Comparison of ENCODE assay signal across 1 cellular context in genomic region chr1:150619576-150620509, GRCh38.
TF ChIP-seq lines count a peak whose summit lies in the region.

No MANE protein-coding gene starts in this region.

TF ChIP-seq in K562, 482 proteins besides CTCF, POLR2A, EP300 and RAD21 (continued from another document and continues in another):
- TF ChIP-seq REST (CRISPR knock-in tag; IDR thresholded peaks at IDR 0.05; ENCODE audit: low read depth) (no peak), MED1 (CRISPR knock-in tag; IDR thresholded peaks at IDR 0.05; ENCODE audit: borderline replicate concordance) (no peak), WHSC1 (IDR thresholded peaks at IDR 0.05; ENCODE audit: low read length) (no peak), MLLT1 (IDR thresholded peaks at IDR 0.05) (peak; percentile 48 to 85; a peak in 1 of 4 replicates), TRIM28 (IDR thresholded peaks at IDR 0.05) (0 out of 2 replicates have a peak, but pooled peaks have one; percentile 55), MYC (IDR thresholded peaks at IDR 0.05; ENCODE audit: low read depth, low read length) (peak; percentile 13; the same call in 1 of the 2 replicates), MYC (CRISPR knock-in tag; IDR thresholded peaks at IDR 0.05; ENCODE audit: borderline replicate concordance, low read depth) (no peak), PATZ1 (CRISPR knock-in tag; IDR thresholded peaks at IDR 0.05; ENCODE audit: borderline replicate concordance) (no peak), ZNF398 (CRISPR knock-in tag; IDR thresholded peaks at IDR 0.05) (no peak), RBM39 (optimal IDR thresholded peaks at IDR 0.05; ENCODE audit: low read depth, low read length) (no peak), DEAF1 (CRISPR knock-in tag; IDR thresholded peaks at IDR 0.05) (no peak), ZNF324 (CRISPR knock-in tag; IDR thresholded peaks at IDR 0.05) (no peak), NFE2 (IDR thresholded peaks at IDR 0.05; ENCODE audit: low read depth) (0 out of 2 replicates have a peak, but pooled peaks have one; percentile 34), ZNF79 (CRISPR knock-in tag; IDR thresholded peaks at IDR 0.05; ENCODE audit: low read depth) (no peak), SPI1 (IDR thresholded peaks at IDR 0.05; ENCODE audit: borderline replicate concordance, low read depth, low read length) (no peak), HMGN3 (IDR thresholded peaks at IDR 0.05; ENCODE audit: borderline replicate concordance, extremely low read depth, insufficient read length, low read depth, low read length) (no peak), CEBPG (CRISPR knock-in tag; IDR thresholded peaks at IDR 0.05) (no peak), CEBPG (tag; conservative IDR thresholded peaks at IDR 0.05 in 1 of 2, IDR thresholded peaks at IDR 0.05 in 1 of 2) (no peak), LCOR (CRISPR knock-in tag; IDR thresholded peaks at IDR 0.05) (peak; percentile 44), ZNF785 (CRISPR knock-in tag; IDR thresholded peaks at IDR 0.05) (no peak), CEBPZ (IDR thresholded peaks at IDR 0.05; ENCODE audit: borderline replicate concordance, low read depth, low read length) (no peak), BRF2 (IDR thresholded peaks at IDR 0.05; ENCODE audit: borderline replicate concordance, insufficient read depth, insufficient read length) (no peak), E2F3 (CRISPR knock-in tag; IDR thresholded peaks at IDR 0.05) (no peak), E2F1 (CRISPR knock-in tag; IDR thresholded peaks at IDR 0.05) (no peak), ZNF75A (CRISPR knock-in tag; IDR thresholded peaks at IDR 0.05) (no peak), GATAD2A (IDR thresholded peaks at IDR 0.05) (peak; percentile 85; the same call in 1 of the 2 replicates), POLR2G (IDR thresholded peaks at IDR 0.05; ENCODE audit: low read depth, low read length) (no peak), MTA3 (IDR thresholded peaks at IDR 0.05; ENCODE audit: borderline replicate concordance) (peak; percentile 67; the same call in 1 of the 2 replicates), KDM5B (IDR thresholded peaks at IDR 0.05; ENCODE audit: insufficient replicate concordance, low read depth, low read length) (no peak), COPS2 (conservative IDR thresholded peaks at IDR 0.05) (no peak), ZBTB2 (IDR thresholded peaks at IDR 0.05) (peak; percentile 77; the same call in 1 of the 2 replicates), ZBTB9 (CRISPR knock-in tag; IDR thresholded peaks at IDR 0.05) (no peak), ZBED1 (IDR thresholded peaks at IDR 0.05) (no peak), ARID3B (CRISPR knock-in tag; IDR thresholded peaks at IDR 0.05; ENCODE audit: borderline replicate concordance) (no peak), RBM14 (IDR thresholded peaks at IDR 0.05; ENCODE audit: borderline replicate concordance, insufficient read depth, low read depth, low read length) (no peak), CREB1 (IDR thresholded peaks at IDR 0.05) (peak; percentile 45; the same call in 1 of the 2 replicates), CREB1 (CRISPR knock-in tag; IDR thresholded peaks at IDR 0.05) (no peak), GABPB1 (CRISPR knock-in tag; IDR thresholded peaks at IDR 0.05) (no peak), TAF15 (IDR thresholded peaks at IDR 0.05; ENCODE audit: low read depth, low read length) (no peak)
